1 cellular context compared by ENCODE assay signal in genomic region chr13:29877456-29878096, GRCh38.
TF ChIP-seq lines count a peak whose summit lies in the region.

No MANE protein-coding gene starts in this region.

TF ChIP-seq in IMR-90, 13 proteins besides CTCF, POLR2A, EP300 and RAD21:
- TF ChIP-seq ELK1 (IDR thresholded peaks at IDR 0.05; ENCODE audit: borderline replicate concordance, low read depth, low read length), result no peak
TF ChIP-seq in IMR-90: peak in this region for 0.
